In the genomic region with DNA sequence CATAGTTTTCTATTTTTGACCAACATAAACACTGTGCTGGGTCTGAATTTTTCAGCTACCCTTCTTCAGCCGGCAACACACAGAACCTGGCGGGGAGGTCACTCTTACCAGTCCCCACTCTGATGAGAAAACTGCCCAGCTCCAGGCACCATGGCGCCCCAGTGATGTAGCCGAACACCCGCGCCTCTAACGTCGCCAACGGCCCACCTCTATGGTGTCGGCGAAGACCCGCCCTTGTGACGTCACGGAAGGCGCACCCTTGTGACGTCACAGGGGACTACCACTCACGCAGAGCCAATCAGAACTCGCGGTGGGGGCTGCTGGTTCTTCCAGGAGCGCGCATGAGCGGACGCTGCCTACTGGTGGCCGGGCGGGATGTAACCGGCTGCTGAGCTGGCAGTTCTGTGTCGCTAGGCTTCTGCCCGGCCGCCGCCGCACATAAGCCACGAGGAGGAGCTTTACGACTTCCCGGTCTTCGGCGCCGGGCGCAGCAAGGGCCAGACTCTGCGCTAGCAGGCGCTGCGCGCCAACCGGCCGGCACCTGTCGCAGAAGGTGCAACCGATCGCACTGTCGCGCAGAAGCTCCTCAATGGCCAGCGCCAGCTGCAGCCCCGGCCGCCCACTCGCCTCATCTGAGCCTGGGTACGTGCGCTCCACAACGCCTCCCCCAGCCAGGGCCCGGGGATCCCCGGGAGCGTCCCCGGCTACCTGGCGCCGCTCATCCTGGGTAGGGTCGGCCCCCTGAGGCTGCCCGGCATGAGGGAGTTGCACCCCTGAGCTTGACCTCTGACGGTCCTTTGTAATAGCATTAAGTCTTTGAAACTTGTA, we compare ENCODE assay signal across 8 cellular contexts.
A peak's percentile ranks its signal among the peaks of the same experiment; 100 is the strongest.
DNase-seq lines count a peak whose midpoint lies in the region; ATAC-seq, FAIRE-seq and TF ChIP-seq lines count a peak whose summit lies in the region.
"Not testable (repeated sequence)": the region's sequence is repeated elsewhere in the genome, so short reads cannot be mapped to it uniquely, and the experiment has no call there.

No MANE protein-coding gene starts in this region.

- H3K9ac ChIP-seq in KMS-11, result peak overlapping the region; percentile 86

- H3K79me2 ChIP-seq in KMS-11 (ENCODE audit: insufficient read depth, low read depth), result not testable (repeated sequence)

- peak overlapping the region; percentile 98 for H3K4me3 Mint-ChIP-seq in activated CD8-positive, alpha-beta T cell treated with anti-CD3 and anti-CD28 coated beads for 36 hours

- DNase-seq in GM12892 (ENCODE audit: insufficient read length) (peak; percentile 89), coronary artery (ENCODE audit: low spot score) (peak; percentile 99), inferior parietal cortex (ENCODE audit: extremely low spot score) (peak; percentile 100), sigmoid colon (peak; percentile 100), upper lobe of right lung (peak; percentile 100)
- peak; percentile 99 for DNase-seq in activated CD8-positive, alpha-beta T cell treated with anti-CD3 and anti-CD28 coated beads for 36 hours

- peak; percentile 69; the same call in 1 of the 2 replicates for TF ChIP-seq POLR2A in GM12892 (IDR thresholded peaks at IDR 0.05; ENCODE audit: low read depth, low read length)
- TF ChIP-seq POLR2A in sigmoid colon (IDR thresholded peaks at IDR 0.05), result peak; percentile 89 to 93

- H3K36me3 ChIP-seq in HEK293 (ENCODE audit: control insufficient read depth in 2 of 2, insufficient read depth in 1 of 2, low read length in 2 of 2); KMS-11 (ENCODE audit: insufficient read depth); sigmoid colon; upper lobe of right lung: not testable (repeated sequence)

- H3K27ac ChIP-seq in HEK293 (ENCODE audit: extremely low read depth, low read depth, low read length) (peak overlapping the region; percentile 72), KMS-11 (peak overlapping the region; percentile 88), coronary artery (peak overlapping the region; percentile 81 to 87), sigmoid colon (peak overlapping the region; percentile 80 to 88 (median 84)), upper lobe of right lung (peak overlapping the region; percentile 93)

- CTCF ChIA-PET in HEK293 (lab: Yijun Ruan, JAX), result interaction anchor here (0.6 kb wide), 1 partner anchor 181 kb away, joined by 3 read pairs; no protein-coding TSS in a partner anchor
- CTCF ChIA-PET in activated CD8-positive, alpha-beta T cell treated with anti-CD3 and anti-CD28 coated beads for 36 hours (lab: Charles Lee), result not testable (repeated sequence)

- not testable (repeated sequence) for H3K27me3 Mint-ChIP-seq in activated CD8-positive, alpha-beta T cell treated with anti-CD3 and anti-CD28 coated beads for 36 hours

- not testable (repeated sequence) for H4K20me1 ChIP-seq in KMS-11 (ENCODE audit: insufficient read depth)

- peaks cover 13% of the 10 kb centered on the region for H3K36me3 Mint-ChIP-seq in activated CD8-positive, alpha-beta T cell treated with anti-CD3 and anti-CD28 coated beads for 36 hours (ENCODE audit: low read depth)

- POLR2A ChIA-PET in HEK293 (lab: Yijun Ruan, JAX), result interaction anchor here (1.1 to 1.3 kb wide), 2 partner anchors 127 to 188 kb away, joined by 3 read pairs; no protein-coding TSS in a partner anchor
- POLR2A ChIA-PET in activated CD8-positive, alpha-beta T cell treated with anti-CD3 and anti-CD28 coated beads for 36 hours (lab: Charles Lee), result interaction anchor here (0.6 kb wide), 1 partner anchor 593 kb away, joined by 3 read pairs; no protein-coding TSS in a partner anchor

- peak overlapping the region; percentile 100 for H3K27ac Mint-ChIP-seq in activated CD8-positive, alpha-beta T cell treated with anti-CD3 and anti-CD28 coated beads for 36 hours

- peak overlapping the region; percentile 81 for H2AFZ ChIP-seq in KMS-11 (ENCODE audit: low read depth)

- WGBS in sigmoid colon, 2 donors, result 0% methylated on average over 65 of the region's 65 CpGs

- peak; percentile 99 for ATAC-seq in activated CD8-positive, alpha-beta T cell treated with anti-CD3 and anti-CD28 coated beads for 36 hours
- ATAC-seq in upper lobe of right lung, result peak; percentile 100

- peak overlapping the region; percentile 75 for H3K4me2 ChIP-seq in KMS-11

- intact Hi-C loops in activated CD8-positive, alpha-beta T cell treated with anti-CD3 and anti-CD28 coated beads for 36 hours (cut with micrococcal nuclease); upper lobe of right lung (cut with DNase I): not testable (repeated sequence)
- intact Hi-C loops in sigmoid colon (cut with DNase I), result loop anchor here (10.0 kb wide), 1 partner anchor 46 kb away; no protein-coding TSS in a partner anchor

- TF ChIP-seq CTCF in HEK293 (tag by site-specific recombination; IDR thresholded peaks at IDR 0.05) (peak; percentile 84), coronary artery (IDR thresholded peaks at IDR 0.05) (peak; percentile 24), sigmoid colon (IDR thresholded peaks at IDR 0.05) (peak in 2 of 4 experiments; percentile 21 to 26), upper lobe of right lung (IDR thresholded peaks at IDR 0.05) (peak; percentile 46)
- not testable (repeated sequence) for TF ChIP-seq CTCF in KMS-11 (conservative IDR thresholded peaks at IDR 0.05; ENCODE audit: low read depth, low read length); activated CD8-positive, alpha-beta T cell treated with anti-CD3 and anti-CD28 coated beads for 36 hours (IDR thresholded peaks at IDR 0.05)

- peak in 1 of 4 donors; percentile 64 for TF ChIP-seq EP300 in sigmoid colon (IDR thresholded peaks at IDR 0.05)

- not testable (repeated sequence) for H3K4me1 ChIP-seq in HEK293 (ENCODE audit: control insufficient read depth, insufficient read depth, low read length); KMS-11 (ENCODE audit: low read depth, poor library complexity, severe bottlenecking); sigmoid colon; upper lobe of right lung

- peak overlapping the region; percentile 66 for H3K4me3 ChIP-seq in HEK293 (ENCODE audit: low read depth, low read length)
- H3K4me3 ChIP-seq in KMS-11 (IDR thresholded peaks at IDR 0.05; ENCODE audit: insufficient read depth, low read depth, low read length), result not testable (repeated sequence)
- peak overlapping the region; percentile 81 for H3K4me3 ChIP-seq in coronary artery
- peak overlapping the region; percentile 43 to 64 (median 62) for H3K4me3 ChIP-seq in sigmoid colon
- peak overlapping the region; percentile 76 for H3K4me3 ChIP-seq in upper lobe of right lung

- H3K9me3 ChIP-seq in HEK293 (ENCODE audit: control insufficient read depth, insufficient read depth, low read depth, low read length); sigmoid colon; upper lobe of right lung: not testable (repeated sequence)

- not testable (repeated sequence) for H3K9me3 Mint-ChIP-seq in activated CD8-positive, alpha-beta T cell treated with anti-CD3 and anti-CD28 coated beads for 36 hours

- not testable (repeated sequence) for H3K4me1 Mint-ChIP-seq in activated CD8-positive, alpha-beta T cell treated with anti-CD3 and anti-CD28 coated beads for 36 hours (ENCODE audit: low read depth)

- peak; percentile 88 for FAIRE-seq in GM12892 (lab: Jason Lieb, UNC)

- H3K27me3 ChIP-seq in KMS-11 (ENCODE audit: insufficient read depth, low read depth); sigmoid colon; upper lobe of right lung: not testable (repeated sequence)

TF ChIP-seq in HEK293, 187 proteins besides CTCF, POLR2A, EP300 and RAD21 (continues in another document):
- TF ChIP-seq KLF8 (tag by site-specific recombination; IDR thresholded peaks at IDR 0.05), result peak; percentile 91
- TF ChIP-seq, protein P1, sequence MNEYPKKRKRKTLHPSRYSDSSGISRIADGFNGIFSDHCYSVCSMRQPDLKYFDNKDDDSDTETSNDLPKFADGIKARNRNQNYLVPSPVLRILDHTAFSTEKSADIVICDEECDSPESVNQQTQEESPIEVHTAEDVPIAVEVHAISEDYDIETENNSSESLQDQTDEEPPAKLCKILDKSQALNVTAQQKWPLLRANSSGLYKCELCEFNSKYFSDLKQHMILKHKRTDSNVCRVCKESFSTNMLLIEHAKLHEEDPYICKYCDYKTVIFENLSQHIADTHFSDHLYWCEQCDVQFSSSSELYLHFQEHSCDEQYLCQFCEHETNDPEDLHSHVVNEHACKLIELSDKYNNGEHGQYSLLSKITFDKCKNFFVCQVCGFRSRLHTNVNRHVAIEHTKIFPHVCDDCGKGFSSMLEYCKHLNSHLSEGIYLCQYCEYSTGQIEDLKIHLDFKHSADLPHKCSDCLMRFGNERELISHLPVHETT (tag by site-specific recombination; IDR thresholded peaks at IDR 0.05), result peak; percentile 73
- TF ChIP-seq, protein P2, sequence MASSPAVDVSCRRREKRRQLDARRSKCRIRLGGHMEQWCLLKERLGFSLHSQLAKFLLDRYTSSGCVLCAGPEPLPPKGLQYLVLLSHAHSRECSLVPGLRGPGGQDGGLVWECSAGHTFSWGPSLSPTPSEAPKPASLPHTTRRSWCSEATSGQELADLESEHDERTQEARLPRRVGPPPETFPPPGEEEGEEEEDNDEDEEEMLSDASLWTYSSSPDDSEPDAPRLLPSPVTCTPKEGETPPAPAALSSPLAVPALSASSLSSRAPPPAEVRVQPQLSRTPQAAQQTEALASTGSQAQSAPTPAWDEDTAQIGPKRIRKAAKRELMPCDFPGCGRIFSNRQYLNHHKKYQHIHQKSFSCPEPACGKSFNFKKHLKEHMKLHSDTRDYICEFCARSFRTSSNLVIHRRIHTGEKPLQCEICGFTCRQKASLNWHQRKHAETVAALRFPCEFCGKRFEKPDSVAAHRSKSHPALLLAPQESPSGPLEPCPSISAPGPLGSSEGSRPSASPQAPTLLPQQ (tag by site-specific recombination; IDR thresholded peaks at IDR 0.05), result peak; percentile 41
- 0 out of 2 replicates have a peak, but pooled peaks have one; percentile 21 for TF ChIP-seq YY2 (tag by site-specific recombination; IDR thresholded peaks at IDR 0.05)
- TF ChIP-seq KLF1 (tag by site-specific recombination; IDR thresholded peaks at IDR 0.05), result peak; percentile 76; the same call in 1 of the 2 replicates
- 0 out of 2 replicates have a peak, but pooled peaks have one; percentile 27 for TF ChIP-seq ZBTB20 (tag by site-specific recombination; IDR thresholded peaks at IDR 0.05)
- TF ChIP-seq SP7 (tag by site-specific recombination; IDR thresholded peaks at IDR 0.05), result peak; percentile 46; the same call in 1 of the 2 replicates
- TF ChIP-seq ZBTB21 (tag by site-specific recombination; IDR thresholded peaks at IDR 0.05), result peak; percentile 99
- TF ChIP-seq ZFHX2 (tag by site-specific recombination; conservative IDR thresholded peaks at IDR 0.05), result peak; percentile 42
- peak; percentile 94 for TF ChIP-seq SP2 (tag by site-specific recombination; IDR thresholded peaks at IDR 0.05)
